Comparison of ENCODE assay signal across 8 cellular contexts in the genomic region with DNA sequence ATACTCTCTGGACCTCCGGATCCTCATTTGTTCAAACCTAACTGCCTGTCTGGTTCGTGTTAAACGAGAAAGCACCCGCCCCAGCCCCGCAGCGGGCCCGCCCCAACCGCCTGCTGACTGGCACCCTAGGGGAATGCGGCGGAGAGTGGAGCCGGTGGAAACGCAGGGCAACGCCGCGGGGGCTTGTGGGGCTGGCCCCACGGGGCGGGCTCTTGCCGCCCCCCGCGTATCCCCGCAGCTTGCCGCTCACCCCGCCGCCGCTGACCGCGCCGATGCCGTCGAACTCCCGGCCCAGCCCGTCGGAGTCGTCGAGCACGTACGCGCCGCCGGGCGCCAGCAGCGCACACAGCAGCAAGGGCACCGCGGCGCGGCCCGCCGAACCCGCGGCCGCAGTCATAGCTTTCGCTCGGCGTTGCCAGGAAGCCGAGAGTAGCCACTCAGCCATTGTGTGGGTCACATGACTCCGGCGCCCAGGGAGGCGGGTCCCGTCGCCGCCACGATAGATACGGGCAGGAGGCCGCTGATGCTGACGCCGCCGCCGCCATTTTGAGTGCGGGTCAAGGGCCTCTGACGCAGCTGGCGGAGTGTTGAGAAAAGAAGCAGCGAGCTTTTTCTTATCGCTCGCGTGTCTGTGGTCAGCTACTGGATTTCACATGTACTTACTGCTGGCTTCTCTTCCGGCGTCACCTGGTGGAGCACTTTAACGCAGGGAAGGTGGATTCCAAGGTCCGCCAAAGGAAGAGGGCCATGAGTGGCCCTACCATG. TPM values are rescaled to one million over a fixed set of nuclear protein-coding genes. Genes with fewer than 3 reads are reported as not detected.
A peak's percentile ranks its signal among the peaks of the same experiment; 100 is the strongest.
DNase-seq lines count a peak whose midpoint lies in the region; ATAC-seq and TF ChIP-seq lines count a peak whose summit lies in the region.

GALC (minus strand) TSS at position 463 of the 765 bp plus-strand sequence; CDS start at position 445, 18 bp downstream.

- H2BK5ac ChIP-seq in neuronal stem cell (ENCODE audit: low read length), result peak within 1 kb of the TSS; percentile 80

- H3K18ac ChIP-seq in neuronal stem cell (ENCODE audit: low read length), result peak within 1 kb of the TSS; percentile 96

- H3K4me2 ChIP-seq in Karpas-422 (ENCODE audit: low read depth, low read length, poor library complexity, severe bottlenecking) (peak within 1 kb of the TSS; percentile 95), neuronal stem cell (ENCODE audit: insufficient read depth, low read length, poor library complexity, severe bottlenecking) (peak within 1 kb of the TSS; percentile 77)

- no peak within 1 kb of the TSS for H2AK5ac ChIP-seq in neuronal stem cell (ENCODE audit: low read depth, low read length)

- peak within 1 kb of the TSS; percentile 96 for H3K27ac Mint-ChIP-seq in activated naive CD4-positive, alpha-beta T cell treated with anti-CD3 and anti-CD28 coated beads for 36 hours

- H2BK15ac ChIP-seq in neuronal stem cell (ENCODE audit: low read length), result peak within 1 kb of the TSS; percentile 69

- peak within 1 kb of the TSS; percentile 77 for H3K4me3 ChIP-seq in Karpas-422 (ENCODE audit: low read length)
- peak within 1 kb of the TSS; percentile 79 for H3K4me3 ChIP-seq in SJSA1
- H3K4me3 ChIP-seq in neuronal stem cell (ENCODE audit: low read length in 2 of 2), result peak within 1 kb of the TSS in 1 of 2 donors; percentile 89

- H3K27me3 ChIP-seq in Karpas-422 (ENCODE audit: low read length), result no peaks in the 10 kb centered on the region
- no peaks in the 10 kb centered on the region for H3K27me3 ChIP-seq in SJSA1 (replicated peaks)
- H3K27me3 ChIP-seq in foreskin keratinocyte, result no peaks in the 10 kb centered on the region
- peaks cover 0 to 5% (median 0%) of the 10 kb centered on the region in 3 experiments for H3K27me3 ChIP-seq in neuronal stem cell (ENCODE audit: control insufficient read depth in 3 of 3, insufficient read depth in 3 of 3, low read depth in 1 of 3, low read length in 3 of 3)

- H3K9ac ChIP-seq in Karpas-422 (ENCODE audit: low read length) (peak within 1 kb of the TSS; percentile 83), neuronal stem cell (ENCODE audit: low read depth, low read length, poor library complexity) (peak within 1 kb of the TSS; percentile 86)

- H3K4me1 ChIP-seq in Karpas-422 (ENCODE audit: low read length) (peaks cover 25% of the 10 kb centered on the region), SJSA1 (replicated peaks) (peaks cover 29% of the 10 kb centered on the region), foreskin keratinocyte (peaks cover 5% of the 10 kb centered on the region), neuronal stem cell (ENCODE audit: control insufficient read depth in 2 of 2, insufficient read depth in 1 of 2, low read depth in 1 of 2, low read length in 2 of 2) (peaks cover 3 to 4% of the 10 kb centered on the region in 2 donors)

- peak within 1 kb of the TSS; percentile 82 for H3K23ac ChIP-seq in neuronal stem cell (ENCODE audit: low read depth, low read length, poor library complexity)

- ATAC-seq in GM21528 (IDR thresholded peaks at IDR 0.05; ENCODE audit: low FRiP score, unreplicated experiment) (peak; percentile 92), foreskin keratinocyte (peak; percentile 95)

- no peak within 1 kb of the TSS for H2BK12ac ChIP-seq in neuronal stem cell (ENCODE audit: low read length)

- peaks cover 45% of the 10 kb centered on the region for H3K4me1 Mint-ChIP-seq in activated naive CD4-positive, alpha-beta T cell treated with anti-CD3 and anti-CD28 coated beads for 36 hours (ENCODE audit: low read depth)

- H3K36me3 Mint-ChIP-seq in activated naive CD4-positive, alpha-beta T cell treated with anti-CD3 and anti-CD28 coated beads for 36 hours (ENCODE audit: low read depth), result no peaks in the 10 kb centered on the region

- intact Hi-C loops in activated naive CD4-positive, alpha-beta T cell treated with anti-CD3 and anti-CD28 coated beads for 36 hours (cut with micrococcal nuclease), result loop anchor here (1.0 to 10.0 kb wide), 6 partner anchors 13 to 832 kb away; partner anchors contain the start of genes SPATA7, TTC8 and ZC3H14

- peak within 1 kb of the TSS; percentile 32 for H3K14ac ChIP-seq in neuronal stem cell (ENCODE audit: low read length)

- H3K4me3 Mint-ChIP-seq in activated naive CD4-positive, alpha-beta T cell treated with anti-CD3 and anti-CD28 coated beads for 36 hours, result peak within 1 kb of the TSS; percentile 81

- peak within 1 kb of the TSS; percentile 73 for H4K8ac ChIP-seq in neuronal stem cell (ENCODE audit: low read depth, low read length)

- H3K9me3 ChIP-seq in Karpas-422 (ENCODE audit: low read length), result no peaks in the 10 kb centered on the region
- no peaks in the 10 kb centered on the region for H3K9me3 ChIP-seq in SJSA1 (replicated peaks)
- H3K9me3 ChIP-seq in neuronal stem cell (replicated peaks in 1 of 2; ENCODE audit: control insufficient read depth in 2 of 2, insufficient read depth in 1 of 2, low read depth in 1 of 2, low read length in 2 of 2), result peaks cover 0 to 5% of the 10 kb centered on the region in 2 donors

- peak within 1 kb of the TSS; percentile 10 for H2BK120ac ChIP-seq in neuronal stem cell (ENCODE audit: low read depth, low read length)

- H3K27me3 Mint-ChIP-seq in activated naive CD4-positive, alpha-beta T cell treated with anti-CD3 and anti-CD28 coated beads for 36 hours (ENCODE audit: low read depth), result no peaks in the 10 kb centered on the region

- DNase-seq in DMS114 treated with DMSO at 0.1 percent for 48 hours (lab: John Stamatoyannopoulos, UW; ENCODE audit: unreplicated experiment), result peak; percentile 52
- DNase-seq in Karpas-422, result peak; percentile 98
- peak; percentile 73 to 89 for DNase-seq in SJSA1 (ENCODE audit: low read depth in 1 of 2, low spot score in 2 of 2)
- DNase-seq in activated naive CD4-positive, alpha-beta T cell treated with anti-CD3 and anti-CD28 coated beads for 36 hours, result peak; percentile 96
- peak; percentile 44 to 68 for DNase-seq in foreskin keratinocyte
- peak; percentile 85 for DNase-seq in neuronal stem cell (ENCODE audit: low spot score)
- DNase-seq in stromal cell of bone marrow (ENCODE audit: low read depth), result peak; percentile 88

- peak within 1 kb of the TSS; percentile 46 for H3K4ac ChIP-seq in neuronal stem cell (ENCODE audit: low read length)

- TF ChIP-seq CTCF in foreskin keratinocyte (conservative IDR thresholded peaks at IDR 0.05), result no peak

- H3K9me2 ChIP-seq in Karpas-422 (replicated peaks; ENCODE audit: insufficient read depth, low read length), result no peaks in the 10 kb centered on the region

- no peaks in the 10 kb centered on the region for H4K20me1 ChIP-seq in Karpas-422 (ENCODE audit: insufficient read depth, low read depth, low read length)

- peaks cover 13% of the 10 kb centered on the region; the same call in 1 of the 2 replicates for H3K79me2 ChIP-seq in Karpas-422 (ENCODE audit: low read length)

- H2AFZ ChIP-seq in Karpas-422 (ENCODE audit: low read length) (peak within 1 kb of the TSS; percentile 97), neuronal stem cell (ENCODE audit: low read length) (peak within 1 kb of the TSS; percentile 72)

- H3K36me3 ChIP-seq in Karpas-422 (ENCODE audit: insufficient read depth, low read length), result no peaks in the 10 kb centered on the region
- no peaks in the 10 kb centered on the region for H3K36me3 ChIP-seq in SJSA1
- no peaks in the 10 kb centered on the region for H3K36me3 ChIP-seq in neuronal stem cell (replicated peaks in 1 of 2; ENCODE audit: control insufficient read depth in 2 of 2, insufficient read depth in 2 of 2, low read length in 2 of 2)

- peaks cover 2% of the 10 kb centered on the region for H3K79me1 ChIP-seq in neuronal stem cell (ENCODE audit: low read depth, low read length)

- CTCF ChIA-PET in activated naive CD4-positive, alpha-beta T cell treated with anti-CD3 and anti-CD28 coated beads for 36 hours (lab: Charles Lee), result interaction anchor here (1.0 to 3.2 kb wide), 4 partner anchors 9 to 196 kb away, joined by 3 to 22 read pairs (median 4); partner anchors contain the start of gene GPR65

- H3K9me3 Mint-ChIP-seq in activated naive CD4-positive, alpha-beta T cell treated with anti-CD3 and anti-CD28 coated beads for 36 hours, result no peaks in the 10 kb centered on the region

- H3K27ac ChIP-seq in Karpas-422 (ENCODE audit: low read length), result peak within 1 kb of the TSS; percentile 61
- H3K27ac ChIP-seq in SJSA1, result peak within 1 kb of the TSS; percentile 76
- H3K27ac ChIP-seq in foreskin keratinocyte, result peak within 1 kb of the TSS; percentile 32
- peak within 1 kb of the TSS; percentile 72 for H3K27ac ChIP-seq in neuronal stem cell (replicated peaks; ENCODE audit: low read length)

- peak within 1 kb of the TSS; percentile 93 for H4K91ac ChIP-seq in neuronal stem cell (ENCODE audit: low read depth, low read length, poor library complexity)

- no CpG with 5 or more reads among the region's 79 CpGs for WGBS in neuronal stem cell (ENCODE audit: extremely low coverage in 2 of 2, insufficient read length in 2 of 2, insufficient replicate concordance in 1 of 2), 2 donors

RNA-seq across cellular contexts. Expression of gene GALC, which starts in this region (rescaled TPM):
- 20.3 and 33.4 TPM in 2 replicates for total RNA-seq in Karpas-422 (2014; rRNA removed; shearing (Covaris generic); ENCODE audit: low replicate concordance)
- 22.3 and 25.8 TPM in 2 replicates for total RNA-seq in SJSA1 (2014; rRNA removed; shearing (Covaris generic))
- 10 to 100 TPM; 11.2 to 12.7 TPM for total RNA-seq in activated naive CD4-positive, alpha-beta T cell treated with anti-CD3 and anti-CD28 coated beads for 36 hours
- total RNA-seq in foreskin keratinocyte, result 6.0 and 7.5 TPM in 2 replicates
- polyA plus RNA-seq in foreskin keratinocyte, result 2.8 and 2.9 TPM in 2 replicates
- polyA plus RNA-seq in neuronal stem cell (2013, experiment 1 of 2), result 21.4 TPM
- 22.5 TPM for polyA plus RNA-seq in neuronal stem cell (2013, experiment 2 of 2)
